13 cellular contexts compared by ENCODE assay signal in the genomic region with DNA sequence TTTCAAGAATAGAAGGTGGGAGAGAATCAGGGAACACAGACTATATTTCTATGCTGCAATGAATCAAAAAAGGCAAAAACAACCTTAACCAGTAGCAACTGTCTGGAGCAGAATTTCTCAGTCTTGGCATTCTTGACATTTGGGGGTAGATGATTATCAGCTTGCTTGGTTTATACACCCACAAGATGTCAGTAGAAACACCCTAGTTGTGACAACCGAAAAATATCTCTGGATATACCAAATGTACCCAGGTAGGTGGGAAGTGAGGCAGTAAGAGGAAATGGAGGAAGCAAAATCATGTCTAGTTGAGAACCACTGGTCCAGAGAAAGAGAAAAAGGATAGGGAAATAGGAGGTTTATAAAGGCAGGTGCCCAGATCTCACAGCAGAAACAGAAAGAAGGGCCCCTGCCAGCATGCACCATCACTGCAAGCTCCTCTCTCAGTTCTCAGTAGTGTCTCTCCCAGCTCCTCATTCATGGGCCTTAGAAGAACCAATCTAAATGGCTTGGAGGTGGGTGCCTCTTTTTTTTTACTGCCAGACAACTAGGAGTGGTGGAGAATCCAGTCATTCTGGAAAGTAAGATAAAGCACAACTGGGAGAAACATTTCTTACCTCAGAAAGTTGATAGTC. TPM values are rescaled to one million over a fixed set of nuclear protein-coding genes. Genes with fewer than 3 reads are reported as not detected.
A peak's percentile ranks its signal among the peaks of the same experiment; 100 is the strongest.
DNase-seq lines count a peak whose midpoint lies in the region; ATAC-seq, FAIRE-seq and TF ChIP-seq lines count a peak whose summit lies in the region.
"Had no signal": no experiment of that assay in that cellular context is flagged by ENCODE, and none has a peak within 500 bp of the region (broad histone marks: within the 10 kb centered on the region; RNA-seq: fewer than 3 reads in every experiment).

No MANE protein-coding gene starts in this region.

- intact Hi-C loops in colonic mucosa (cut with DNase I), result no loop called here

- ATAC-seq in GM18517 (IDR thresholded peaks at IDR 0.05; ENCODE audit: unreplicated experiment) (peak; percentile 61), GM21576 (IDR thresholded peaks at IDR 0.05; ENCODE audit: unreplicated experiment) (peak; percentile 58)

- no peak overlapping the region for H3K4me3 ChIP-seq in Jurkat, Clone E6-1 (ENCODE audit: low read length)
- H3K4me3 ChIP-seq in brain microvascular endothelial cell (ENCODE audit: low read depth, low read length), result no peak overlapping the region
- no peak overlapping the region for H3K4me3 ChIP-seq in colonic mucosa
- H3K4me3 ChIP-seq: left ventricle myocardium inferior, uterus had no signal

- H3K9me3 ChIP-seq in colonic mucosa, result no peaks in the 10 kb centered on the region
- H3K9me3 ChIP-seq: left ventricle myocardium inferior, uterus had no signal

- H3K27me3 ChIP-seq in brain microvascular endothelial cell (replicated peaks) (no peaks in the 10 kb centered on the region), colonic mucosa (no peaks in the 10 kb centered on the region)
- H3K27me3 ChIP-seq: uterus had no signal

- no peaks in the 10 kb centered on the region for H3K4me1 ChIP-seq in colonic mucosa
- H3K4me1 ChIP-seq: uterus had no signal

- TF ChIP-seq CTCF in D721Med (IDR thresholded peaks at IDR 0.05; ENCODE audit: insufficient read depth, missing control alignments) (no peak), brain microvascular endothelial cell (IDR thresholded peaks at IDR 0.05; ENCODE audit: low read depth, low read length, missing control alignments) (no peak), colonic mucosa (IDR thresholded peaks at IDR 0.05) (no peak)

- peak; percentile 4 for DNase-seq in Jurkat, Clone E6-1 (ENCODE audit: low read depth, low spot score)
- DNase-seq in inferior parietal cortex (ENCODE audit: extremely low spot score), result peak; percentile 37
- DNase-seq in D721Med (ENCODE audit: insufficient read length, low spot score), result no peak
- no peak for DNase-seq in brain microvascular endothelial cell
- no peak for DNase-seq in AML-193 (lab: John Stamatoyannopoulos, UW)
- DNase-seq in colonic mucosa, result no peak
- DNase-seq: central memory CD4-positive, alpha-beta T cell; left ventricle myocardium inferior; NCI-H446; uterus had no signal

- no peak overlapping the region for H3K27ac ChIP-seq in brain microvascular endothelial cell
- no peak overlapping the region for H3K27ac ChIP-seq in colonic mucosa
- H3K27ac ChIP-seq: left ventricle myocardium inferior, uterus had no signal

- in situ Hi-C loops in brain microvascular endothelial cell (cut with HindIII; ENCODE audit: low pct_ligation_motif_present, low sequenced_read_pairs), result no loop called here

- H3K36me3 ChIP-seq in brain microvascular endothelial cell (replicated peaks) (no peaks in the 10 kb centered on the region), colonic mucosa (no peaks in the 10 kb centered on the region)
- H3K36me3 ChIP-seq: left ventricle myocardium inferior, uterus had no signal

- no peak overlapping the region for H3K9ac ChIP-seq in colonic mucosa (ENCODE audit: low read depth in 2 of 2, low read length in 2 of 2)

- FAIRE-seq in D721Med (lab: Jason Lieb, UNC), result no peak
- FAIRE-seq: frontal cortex had no signal

RNA-seq across cellular contexts. Expression of gene MBD2, which starts 50.4 kb away (rescaled TPM):
- 154 TPM for polyA plus RNA-seq in Jurkat, Clone E6-1 (2012; ENCODE audit: insufficient read depth, insufficient read length)
- 100 to 1,000 TPM; 110 to 138 TPM for total RNA-seq in colonic mucosa

Comparison
In these comparisons a context has a peak if more than half of its experiments do, and no peak if none do; other contexts are left out.
1. DNase-seq: peak in Jurkat, Clone E6-1 (single experiment) and inferior parietal cortex (single experiment); none in D721Med (single experiment), brain microvascular endothelial cell (single experiment), AML-193 (0 of 2) and colonic mucosa (single experiment).